14 cellular contexts compared by ENCODE assay signal in genomic region chr17:75507712-75508111, GRCh38. TPM values are rescaled to one million over a fixed set of nuclear protein-coding genes. Genes with fewer than 3 reads are reported as not detected.
DNase-seq lines count a peak whose midpoint lies in the region; ATAC-seq and TF ChIP-seq lines count a peak whose summit lies in the region.
"Had no signal": no experiment of that assay in that cellular context is flagged by ENCODE, and none has a peak within 500 bp of the region (broad histone marks: within the 10 kb centered on the region; RNA-seq: fewer than 3 reads in every experiment).

No MANE protein-coding gene starts in this region.

- H3K27ac ChIP-seq in angular gyrus (ENCODE audit: low read depth, low read length): peak overlapping the region; percentile 98
- peak overlapping the region; percentile 31 to 93 (median 88) for H3K27ac ChIP-seq in esophagus squamous epithelium
- H3K27ac ChIP-seq in suprapubic skin: peak overlapping the region; percentile 58
- H3K27ac ChIP-seq: prostate gland had no signal

- no CpG with 5 or more reads among the region's 12 CpGs for WGBS in esophagus squamous epithelium, 2 donors
- 83% methylated on average over 1 of the region's 12 CpGs for WGBS in suprapubic skin

- TF ChIP-seq EP300 in suprapubic skin (IDR thresholded peaks at IDR 0.05): no peak

- H3K4me3 Mint-ChIP-seq in neural crest cell: peak overlapping the region; percentile 56
- H3K4me3 Mint-ChIP-seq: activated CD4-positive, alpha-beta T cell treated with anti-CD3 and anti-CD28 coated beads, Interleukin-2, amount 10 ng/mL, durations not matched to agents 7 days and 5 days had no signal

- peaks cover 35% of the 10 kb centered on the region for H3K4me1 Mint-ChIP-seq in neural crest cell
- H3K4me1 Mint-ChIP-seq: activated CD4-positive, alpha-beta T cell treated with anti-CD3 and anti-CD28 coated beads, Interleukin-2, amount 10 ng/mL, durations not matched to agents 7 days and 5 days had no signal

- no peak overlapping the region for H3K27ac Mint-ChIP-seq in neural crest cell (ENCODE audit: unreplicated experiment)
- H3K27ac Mint-ChIP-seq: activated CD4-positive, alpha-beta T cell treated with anti-CD3 and anti-CD28 coated beads, Interleukin-2, amount 10 ng/mL, durations not matched to agents 7 days and 5 days had no signal

- peaks cover 12 to 65% (median 17%) of the 10 kb centered on the region in 3 donors for H3K36me3 ChIP-seq in esophagus squamous epithelium
- H3K36me3 ChIP-seq in suprapubic skin: peaks cover 57% of the 10 kb centered on the region

- TF ChIP-seq CTCF in esophagus squamous epithelium (IDR thresholded peaks at IDR 0.05): no peak
- no peak for TF ChIP-seq CTCF in neural crest cell (conservative IDR thresholded peaks at IDR 0.05)
- no peak for TF ChIP-seq CTCF in suprapubic skin (IDR thresholded peaks at IDR 0.05)

- H3K9me3 Mint-ChIP-seq in neural crest cell: no peaks in the 10 kb centered on the region
- H3K9me3 Mint-ChIP-seq: activated CD4-positive, alpha-beta T cell treated with anti-CD3 and anti-CD28 coated beads, Interleukin-2, amount 10 ng/mL, durations not matched to agents 7 days and 5 days had no signal

- H3K4me3 ChIP-seq in esophagus squamous epithelium: no peak overlapping the region
- H3K4me3 ChIP-seq in suprapubic skin: no peak overlapping the region
- H3K4me3 ChIP-seq: prostate gland had no signal

- no peak for TF ChIP-seq POLR2A in esophagus squamous epithelium (IDR thresholded peaks at IDR 0.05)
- TF ChIP-seq POLR2A in suprapubic skin (IDR thresholded peaks at IDR 0.05): no peak

- H3K27me3 ChIP-seq in esophagus squamous epithelium (no peaks in the 10 kb centered on the region), suprapubic skin (no peaks in the 10 kb centered on the region)

- H3K27me3 Mint-ChIP-seq in neural crest cell (ENCODE audit: low read depth): no peaks in the 10 kb centered on the region
- H3K27me3 Mint-ChIP-seq: activated CD4-positive, alpha-beta T cell treated with anti-CD3 and anti-CD28 coated beads, Interleukin-2, amount 10 ng/mL, durations not matched to agents 7 days and 5 days had no signal

- intact Hi-C loops in esophagus squamous epithelium (cut with DNase I): loop anchor here (10.0 kb wide), 2 partner anchors 183 to 247 kb away; no protein-coding TSS in a partner anchor

- H3K9me3 ChIP-seq in esophagus squamous epithelium (no peaks in the 10 kb centered on the region), suprapubic skin (no peaks in the 10 kb centered on the region)
- H3K9me3 ChIP-seq: prostate gland had no signal

- H3K4me1 ChIP-seq in esophagus squamous epithelium (peaks cover 5 to 68% (median 34%) of the 10 kb centered on the region in 3 donors), suprapubic skin (peaks cover 27% of the 10 kb centered on the region)
- H3K4me1 ChIP-seq: prostate gland had no signal

- peaks cover 3% of the 10 kb centered on the region for H3K36me3 Mint-ChIP-seq in neural crest cell (ENCODE audit: low read depth)

- no peak for ATAC-seq in GM21515 (IDR thresholded peaks at IDR 0.05; ENCODE audit: unreplicated experiment)
- ATAC-seq in GM19328 (IDR thresholded peaks at IDR 0.05; ENCODE audit: unreplicated experiment): no peak
- ATAC-seq in HG03095 (IDR thresholded peaks at IDR 0.05; ENCODE audit: unreplicated experiment): no peak
- no peak for ATAC-seq in HG02623 (IDR thresholded peaks at IDR 0.05; ENCODE audit: unreplicated experiment)

- DNase-seq in esophagus squamous epithelium (lab: John Stamatoyannopoulos, UW) (no peak), neural crest cell (ENCODE audit: low read depth, low spot score) (no peak), suprapubic skin (ENCODE audit: low spot score in 2 of 2) (no peak)
- DNase-seq: activated CD4-positive, alpha-beta T cell treated with anti-CD3 and anti-CD28 coated beads, Interleukin-2, amount 10 ng/mL, durations not matched to agents 7 days and 5 days; activated gamma-delta T cell treated with Interleukin-2 at 50 U/mL for 16 hours; dermis blood vessel endothelial cell; NCI-H187 treated with DMSO at 0.1 percent for 48 hours; NK-92 treated with Interleukin-12 subunit alpha and Interleukin-12 subunit beta, amount 100 ng/mL, for 24 hours had no signal

RNA-seq across cellular contexts. Expression of gene CASKIN2, which starts 7.6 kb away (rescaled TPM):
- 10 to 100 TPM in 3 of 4 donors, 1 to 10 TPM in 1; 9.5 to 12.2 (median 10.4) TPM for total RNA-seq in esophagus squamous epithelium
- total RNA-seq in neural crest cell: 42.3 and 44.5 TPM in 2 replicates
- 10 to 100 TPM; 18.7 to 25.1 (median 22.1) TPM for total RNA-seq in suprapubic skin

RNA-seq across cellular contexts. Expression of gene TSEN54, which starts 8.6 kb away (rescaled TPM):
- total RNA-seq in esophagus squamous epithelium (10 to 100 TPM; 18.3 to 33.2 (median 23.1) TPM), neural crest cell (48.1 and 49.0 TPM in 2 replicates), suprapubic skin (10 to 100 TPM; 53.9 to 73.5 (median 62.9) TPM)

RNA-seq across cellular contexts. Expression of gene LLGL2, which starts 17.8 kb away (rescaled TPM):
- total RNA-seq in esophagus squamous epithelium (100 to 1,000 TPM in 1 of 4 donors, 10 to 100 TPM in 3; 40.0 to 101 (median 67.3) TPM), neural crest cell (3.4 and 4.3 TPM in 2 replicates), suprapubic skin (100 to 1,000 TPM in 1 of 4 donors, 10 to 100 TPM in 3; 75.3 to 114 (median 78.4) TPM)

RNA-seq across cellular contexts. Expression of gene TMEM94, which starts 51.3 kb away (rescaled TPM):
- total RNA-seq in esophagus squamous epithelium (10 to 100 TPM; 19.3 to 56.5 (median 28.3) TPM), neural crest cell (117 and 131 TPM in 2 replicates), suprapubic skin (100 to 1,000 TPM in 1 of 4 donors, 10 to 100 TPM in 3; 50.0 to 147 (median 81.7) TPM)
